ENCODE assay signal across 8 cellular contexts in genomic region chr7:12637819-12638592, GRCh38. TPM values are rescaled to one million over a fixed set of nuclear protein-coding genes. Genes with fewer than 3 reads are reported as not detected.
DNase-seq lines count a peak whose midpoint lies in the region; ATAC-seq and TF ChIP-seq lines count a peak whose summit lies in the region.

No MANE protein-coding gene starts in this region.

- no peaks in the 10 kb centered on the region for H3K9me3 Mint-ChIP-seq in nephron

- peak; percentile 54 for ATAC-seq in GM19324 (IDR thresholded peaks at IDR 0.05; ENCODE audit: low FRiP score, unreplicated experiment)
- ATAC-seq in HG03442 (IDR thresholded peaks at IDR 0.05; ENCODE audit: unreplicated experiment), result peak; percentile 48
- ATAC-seq in T-helper 17 cell, result peak; percentile 61
- no peak for ATAC-seq in HG02610 (IDR thresholded peaks at IDR 0.05; ENCODE audit: unreplicated experiment)

- H3K4me1 Mint-ChIP-seq in T-helper 17 cell, result peaks cover 21% of the 10 kb centered on the region
- peaks cover 14% of the 10 kb centered on the region for H3K4me1 Mint-ChIP-seq in nephron

- H3K9me3 ChIP-seq in BLaER1 treated with 17β-estradiol and CSF1 and Interleukin-3, amounts not matched to agents 10 nM and 100 nM (replicated peaks in 1 of 11), result no peaks in the 10 kb centered on the region
- no peaks in the 10 kb centered on the region for H3K9me3 ChIP-seq in T-helper 17 cell (ENCODE audit: control insufficient read depth, low read length, poor library complexity, severe bottlenecking)
- H3K9me3 ChIP-seq in vagina, result no peaks in the 10 kb centered on the region

- TF ChIP-seq CTCF in nephron (IDR thresholded peaks at IDR 0.05; ENCODE audit: unreplicated experiment in 3 of 3), result no peak
- TF ChIP-seq CTCF in vagina (IDR thresholded peaks at IDR 0.05), result no peak

- no peak for DNase-seq in T-helper 17 cell
- no peak for DNase-seq in NK-92 (lab: John Stamatoyannopoulos, UW; ENCODE audit: unreplicated experiment)
- no peak for DNase-seq in vagina (ENCODE audit: extremely low spot score in 2 of 2)

- no peaks in the 10 kb centered on the region for H4K20me1 ChIP-seq in BLaER1 treated with 17β-estradiol and CSF1 and Interleukin-3, amounts not matched to agents 10 nM and 100 nM

- H3K27ac ChIP-seq in BLaER1 treated with 17β-estradiol and CSF1 and Interleukin-3, amounts not matched to agents 10 nM and 100 nM, result peak overlapping the region in 1 of 11 experiments; percentile 28; a peak in 1 of 22 replicates
- no peak overlapping the region for H3K27ac ChIP-seq in vagina

- H3K36me3 Mint-ChIP-seq in T-helper 17 cell (ENCODE audit: low read depth) (no peaks in the 10 kb centered on the region), nephron (ENCODE audit: low read depth) (no peaks in the 10 kb centered on the region)

- peak overlapping the region; percentile 76 for H3K4me3 Mint-ChIP-seq in T-helper 17 cell
- no peak overlapping the region for H3K4me3 Mint-ChIP-seq in nephron

- peak overlapping the region in 2 of 11 experiments; percentile 24 to 29; a peak in 2 of 22 replicates for H3K9ac ChIP-seq in BLaER1 treated with 17β-estradiol and CSF1 and Interleukin-3, amounts not matched to agents 10 nM and 100 nM

- H3K27me3 Mint-ChIP-seq in T-helper 17 cell (peaks cover 10% of the 10 kb centered on the region), nephron (ENCODE audit: low read depth) (no peaks in the 10 kb centered on the region)

- no peaks in the 10 kb centered on the region for H3K27me3 ChIP-seq in BLaER1 treated with 17β-estradiol and CSF1 and Interleukin-3, amounts not matched to agents 10 nM and 100 nM
- no peaks in the 10 kb centered on the region for H3K27me3 ChIP-seq in vagina

- intact Hi-C loops in vagina (cut with DNase I), result loop anchor here (10.0 kb wide), 1 partner anchor 627 kb away; no protein-coding TSS in a partner anchor

- no peak for TF ChIP-seq POLR2A in vagina (IDR thresholded peaks at IDR 0.05)

- peaks cover 0 to 19% (median 11%) of the 10 kb centered on the region in 10 experiments; a peak in 15 of 20 replicates for H3K4me1 ChIP-seq in BLaER1 treated with 17β-estradiol and CSF1 and Interleukin-3, amounts not matched to agents 10 nM and 100 nM
- no peaks in the 10 kb centered on the region for H3K4me1 ChIP-seq in vagina

- peak overlapping the region in 1 of 10 experiments; percentile 31; a peak in 2 of 20 replicates for H3K4me3 ChIP-seq in BLaER1 treated with 17β-estradiol and CSF1 and Interleukin-3, amounts not matched to agents 10 nM and 100 nM
- H3K4me3 ChIP-seq in vagina, result peak overlapping the region in 1 of 2 donors; percentile 22

- peak overlapping the region in 7 of 11 experiments; percentile 7 to 90 (median 18); a peak in 10 of 22 replicates for H3K4me2 ChIP-seq in BLaER1 treated with 17β-estradiol and CSF1 and Interleukin-3, amounts not matched to agents 10 nM and 100 nM

- H3K27ac Mint-ChIP-seq in T-helper 17 cell, result peak overlapping the region; percentile 94
- H3K27ac Mint-ChIP-seq in nephron, result peak overlapping the region in 2 of 3 experiments; percentile 49 to 64

- no peaks in the 10 kb centered on the region for H3K36me3 ChIP-seq in BLaER1 treated with 17β-estradiol and CSF1 and Interleukin-3, amounts not matched to agents 10 nM and 100 nM
- H3K36me3 ChIP-seq in vagina, result no peaks in the 10 kb centered on the region

RNA-seq across cellular contexts. Expression of gene ARL4A, which starts 49.4 kb away (rescaled TPM):
- total RNA-seq in T-helper 17 cell (100 to 1,000 TPM in 1 of 2 donors, 10 to 100 TPM in 1; 92.1 to 122 TPM), vagina (58.2 TPM)
